Comparison of ENCODE assay signal across 18 cellular contexts in the genomic region with DNA sequence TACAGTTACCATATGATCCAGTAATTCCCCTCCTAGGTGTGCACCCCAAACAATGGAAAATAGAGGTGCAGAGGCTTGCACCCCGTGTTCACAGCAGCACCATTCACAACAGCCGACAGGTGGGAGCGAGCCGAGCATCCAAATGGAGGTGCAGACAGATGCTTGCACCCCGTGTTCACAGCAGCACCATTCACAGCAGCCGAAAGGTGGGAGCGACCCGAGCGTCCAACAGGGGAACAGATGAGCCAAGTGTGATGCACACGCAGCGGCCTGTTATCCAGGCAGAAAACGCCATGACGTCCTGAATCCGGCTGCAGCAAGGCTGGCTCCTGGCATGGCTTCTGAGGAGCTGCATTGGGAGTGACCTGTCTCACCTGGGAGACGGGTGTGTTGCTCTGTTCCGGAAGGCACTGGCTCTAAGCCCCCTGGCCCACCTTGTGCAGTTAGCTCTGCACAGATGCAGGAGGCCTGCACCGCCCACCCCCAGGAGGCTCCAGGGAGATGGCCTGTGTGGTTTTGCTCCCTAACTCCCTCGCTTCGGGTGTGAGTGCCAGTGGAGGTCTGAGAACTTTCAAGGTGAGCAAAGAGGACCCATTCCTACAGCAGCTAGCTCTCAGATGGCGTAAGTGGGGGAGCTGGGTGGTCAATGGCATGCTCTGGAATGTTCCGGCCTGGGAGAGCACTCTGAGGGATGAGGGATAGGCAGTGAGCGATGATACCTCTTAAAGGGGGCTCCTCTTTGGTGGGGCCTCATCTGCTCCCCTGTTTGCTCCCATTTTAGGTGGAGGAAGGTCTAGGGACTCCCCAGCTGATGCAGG. TPM values are rescaled to one million over a fixed set of nuclear protein-coding genes. Genes with fewer than 3 reads are reported as not detected.
"Had no signal": no experiment of that assay in that cellular context is flagged by ENCODE, and none has a peak within 500 bp of the region (broad histone marks: within the 10 kb centered on the region; RNA-seq: fewer than 3 reads in every experiment).

No MANE protein-coding gene starts in this region.

- DNase-seq: activated CD8-positive, alpha-beta T cell treated with anti-CD3 and anti-CD28 coated beads for 36 hours; activated naive CD4-positive, alpha-beta T cell treated with anti-CD3 and anti-CD28 coated beads, Interleukin-2, amount 10 ng/mL, durations not matched to agents 7 days and 5 days; activated T-cell treated with anti-CD3 and anti-CD28 coated beads for 4 hours; cortex of kidney; effector memory CD4-positive, alpha-beta T cell; naive thymus-derived CD8-positive, alpha-beta T cell; T-helper 1 cell; trophoblast cell had no signal

- H2AFZ ChIP-seq: hepatocyte had no signal

- H3K9me3 Mint-ChIP-seq: activated CD8-positive, alpha-beta T cell treated with anti-CD3 and anti-CD28 coated beads for 36 hours; activated T-helper 2 cell treated with anti-CD3 and anti-CD28 coated beads, Interferon-gamma antibody, Interleukin-2, Interleukin-4, amounts not matched to agents 10 μg/mL and 5 μg/mL and 100 μg/mL, durations not matched to agents 14 hours and 24 hours and 36 hours; stimulated activated effector memory CD8-positive, alpha-beta T cell treated with anti-CD3 and anti-CD28 coated beads, Interleukin-12 subunit alpha, Interleukin-12 subunit beta, amount 100 ng/mL, for 72 hours had no signal

- H3K4me2 ChIP-seq: hepatocyte had no signal

- ATAC-seq: activated CD8-positive, alpha-beta T cell treated with anti-CD3 and anti-CD28 coated beads for 36 hours; gastroesophageal sphincter; naive thymus-derived CD8-positive, alpha-beta T cell; stimulated activated effector memory CD8-positive, alpha-beta T cell treated with anti-CD3 and anti-CD28 coated beads, Interleukin-12 subunit alpha, Interleukin-12 subunit beta, amount 100 ng/mL, for 72 hours had no signal

- H3K27ac Mint-ChIP-seq: activated CD8-positive, alpha-beta T cell treated with anti-CD3 and anti-CD28 coated beads for 36 hours; activated naive CD4-positive, alpha-beta T cell treated with anti-CD3 and anti-CD28 coated beads, Interleukin-2, amount 10 ng/mL, durations not matched to agents 7 days and 5 days; activated T-helper 2 cell treated with anti-CD3 and anti-CD28 coated beads, Interferon-gamma antibody, Interleukin-2, Interleukin-4, amounts not matched to agents 10 μg/mL and 5 μg/mL and 100 μg/mL, durations not matched to agents 14 hours and 24 hours and 36 hours; naive thymus-derived CD8-positive, alpha-beta T cell; stimulated activated effector memory CD8-positive, alpha-beta T cell treated with anti-CD3 and anti-CD28 coated beads, Interleukin-12 subunit alpha, Interleukin-12 subunit beta, amount 100 ng/mL, for 72 hours had no signal

- H3K27me3 ChIP-seq: hepatocyte had no signal

- H3K79me2 ChIP-seq: hepatocyte had no signal

- H3K36me3 Mint-ChIP-seq: activated naive CD4-positive, alpha-beta T cell treated with anti-CD3 and anti-CD28 coated beads, Interleukin-2, amount 10 ng/mL, durations not matched to agents 7 days and 5 days; naive thymus-derived CD8-positive, alpha-beta T cell; stimulated activated effector memory CD8-positive, alpha-beta T cell treated with anti-CD3 and anti-CD28 coated beads, Interleukin-12 subunit alpha, Interleukin-12 subunit beta, amount 100 ng/mL, for 72 hours had no signal

- H3K27ac ChIP-seq: epithelial cell of prostate, gastroesophageal sphincter, hepatocyte, SK-N-MC, skin epidermis, VCaP had no signal

- H3K4me1 ChIP-seq: gastroesophageal sphincter had no signal

- H3K9me3 ChIP-seq: gastroesophageal sphincter had no signal

- H3K4me3 Mint-ChIP-seq: activated CD8-positive, alpha-beta T cell treated with anti-CD3 and anti-CD28 coated beads for 36 hours; activated naive CD4-positive, alpha-beta T cell treated with anti-CD3 and anti-CD28 coated beads, Interleukin-2, amount 10 ng/mL, durations not matched to agents 7 days and 5 days; naive thymus-derived CD8-positive, alpha-beta T cell; stimulated activated effector memory CD8-positive, alpha-beta T cell treated with anti-CD3 and anti-CD28 coated beads, Interleukin-12 subunit alpha, Interleukin-12 subunit beta, amount 100 ng/mL, for 72 hours had no signal

- H3K4me1 Mint-ChIP-seq: activated naive CD4-positive, alpha-beta T cell treated with anti-CD3 and anti-CD28 coated beads, Interleukin-2, amount 10 ng/mL, durations not matched to agents 7 days and 5 days; stimulated activated effector memory CD8-positive, alpha-beta T cell treated with anti-CD3 and anti-CD28 coated beads, Interleukin-12 subunit alpha, Interleukin-12 subunit beta, amount 100 ng/mL, for 72 hours had no signal

RNA-seq across cellular contexts. Expression of a gene that starts 47.8 kb away (rescaled TPM):
- total RNA-seq: activated CD8-positive, alpha-beta T cell treated with anti-CD3 and anti-CD28 coated beads for 36 hours; activated T-helper 2 cell treated with anti-CD3 and anti-CD28 coated beads, Interferon-gamma antibody, Interleukin-2, Interleukin-4, amounts not matched to agents 10 μg/mL and 5 μg/mL and 100 μg/mL, durations not matched to agents 14 hours and 24 hours and 36 hours; cardiac septum; mononuclear cell; naive thymus-derived CD8-positive, alpha-beta T cell had no signal
